Comparison of ENCODE assay signal across 30 cellular contexts in genomic region chr1:21067551-21068227, GRCh38.
"Had no signal": no experiment of that assay in that cellular context is flagged by ENCODE, and none has a peak within 500 bp of the region (broad histone marks: within the 10 kb centered on the region; RNA-seq: fewer than 3 reads in every experiment).

No MANE protein-coding gene starts in this region.

- H3K4me1 Mint-ChIP-seq: naive thymus-derived CD8-positive, alpha-beta T cell; stimulated activated naive CD8-positive, alpha-beta T cell treated with anti-CD3 and anti-CD28 coated beads, Interleukin-15, amount 100 ng/mL, for 72 hours had no signal

- H3K27me3 Mint-ChIP-seq: naive thymus-derived CD8-positive, alpha-beta T cell; stimulated activated memory B cell treated with anti-CD40 and anti-IgM and Interleukin-4, amounts not matched to agents 10 μg/mL and 1 μg/mL and 100 μg/mL, for 72 hours; stimulated activated naive CD8-positive, alpha-beta T cell treated with anti-CD3 and anti-CD28 coated beads, Interleukin-15, amount 100 ng/mL, for 72 hours had no signal

- H3K9me3 Mint-ChIP-seq: naive thymus-derived CD8-positive, alpha-beta T cell; nephron; neural crest cell; stimulated activated memory B cell treated with anti-CD40 and anti-IgM and Interleukin-4, amounts not matched to agents 10 μg/mL and 1 μg/mL and 100 μg/mL, for 72 hours; stimulated activated naive CD8-positive, alpha-beta T cell treated with anti-CD3 and anti-CD28 coated beads, Interleukin-15, amount 100 ng/mL, for 72 hours had no signal

- H3K36me3 ChIP-seq: pancreas, prostate gland, sigmoid colon, thyroid gland, transverse colon, vagina had no signal

- H3K27ac ChIP-seq: hepatocyte, lower lobe of right lung, pancreas, prostate gland, sigmoid colon, testis, transverse colon, upper lobe of left lung, vagina had no signal

- H3K4me3 ChIP-seq: hepatocyte, lower lobe of right lung, pancreas, prostate gland, sigmoid colon, smooth muscle cell, testis, thyroid gland, transverse colon, upper lobe of left lung, vagina had no signal

- DNase-seq: islet precursor cell; left ventricle myocardium superior; lower lobe of right lung; mammary epithelial cell; mesenchymal stem cell; naive thymus-derived CD8-positive, alpha-beta T cell; nucleus accumbens; pancreas; posterior cingulate gyrus; retina; right cardiac atrium; sigmoid colon; stimulated activated CD4-positive, alpha-beta T cell treated with anti-CD3 and anti-CD28 coated beads, Interleukin-1b, Interleukin-23, amount 100 ng/mL, for 48 hours; stimulated activated CD4-positive, alpha-beta T cell treated with anti-CD3 and anti-CD28 coated beads, Interleukin-2, amount 100 ng/mL, for 48 hours; stimulated activated CD4-positive, alpha-beta T cell treated with anti-CD3 and anti-CD28 coated beads, Interleukin-4, amount 100 ng/mL, for 4 hours; stimulated activated CD8-positive, alpha-beta memory T cell treated with anti-CD3 and anti-CD28 coated beads, Interleukin-4, amount 100 ng/mL, for 48 hours; stimulated activated naive CD4-positive, alpha-beta T cell treated with Interleukin-2 at 50 U/mL for 16 hours; stimulated activated naive CD8-positive, alpha-beta T cell treated with anti-CD3 and anti-CD28 coated beads, Interleukin-15, amount 100 ng/mL, for 72 hours; substantia nigra; testis; thyroid gland; transverse colon; upper lobe of left lung had no signal

- H3K27ac Mint-ChIP-seq: naive thymus-derived CD8-positive, alpha-beta T cell; stimulated activated memory B cell treated with anti-CD40 and anti-IgM and Interleukin-4, amounts not matched to agents 10 μg/mL and 1 μg/mL and 100 μg/mL, for 72 hours; stimulated activated naive CD8-positive, alpha-beta T cell treated with anti-CD3 and anti-CD28 coated beads, Interleukin-15, amount 100 ng/mL, for 72 hours had no signal

- ATAC-seq: left ventricle myocardium superior; lower lobe of right lung; naive thymus-derived CD8-positive, alpha-beta T cell; pancreas; right cardiac atrium; stimulated activated memory B cell treated with anti-CD40 and anti-IgM and Interleukin-4, amounts not matched to agents 10 μg/mL and 1 μg/mL and 100 μg/mL, for 72 hours; stimulated activated naive CD8-positive, alpha-beta T cell treated with anti-CD3 and anti-CD28 coated beads, Interleukin-15, amount 100 ng/mL, for 72 hours had no signal

- FAIRE-seq: pancreas had no signal

- H3K9me3 ChIP-seq: lower lobe of right lung, pancreas, prostate gland, sigmoid colon, testis, thyroid gland, transverse colon, upper lobe of left lung, vagina had no signal

- H3K4me3 Mint-ChIP-seq: naive thymus-derived CD8-positive, alpha-beta T cell; nephron; neural crest cell; stimulated activated memory B cell treated with anti-CD40 and anti-IgM and Interleukin-4, amounts not matched to agents 10 μg/mL and 1 μg/mL and 100 μg/mL, for 72 hours; stimulated activated naive CD8-positive, alpha-beta T cell treated with anti-CD3 and anti-CD28 coated beads, Interleukin-15, amount 100 ng/mL, for 72 hours had no signal

- H3K4me1 ChIP-seq: lower lobe of right lung, pancreas, prostate gland, testis had no signal
